In genomic region chr2:73987109-73987947, GRCh38 we compare ENCODE assay signal across 8 cellular contexts. TPM values are rescaled to one million over a fixed set of nuclear protein-coding genes. Genes with fewer than 3 reads are reported as not detected.
DNase-seq lines count a peak whose midpoint lies in the region; ATAC-seq and TF ChIP-seq lines count a peak whose summit lies in the region.

No MANE protein-coding gene starts in this region.

- DNase-seq in T-cell (peak in 13 of 34 experiments; percentile 28 to 52 (median 40)), dermis blood vessel endothelial cell (peak; percentile 71), NCI-H1105 treated with DMSO at 0.1 percent for 48 hours (lab: John Stamatoyannopoulos, UW) (no peak), DMS53 (lab: John Stamatoyannopoulos, UW) (no peak)

- peaks cover 29% of the 10 kb centered on the region for H3K36me3 Mint-ChIP-seq in T-cell

- H3K4me3 Mint-ChIP-seq in T-cell = peak overlapping the region; percentile 83 to 88 (median 84)

- H3K9me3 Mint-ChIP-seq in T-cell = peaks cover 3 to 4% (median 3%) of the 10 kb centered on the region in 3 donors

- no peak overlapping the region for H3K4me3 ChIP-seq in HEK293 (ENCODE audit: low read depth, low read length)
- peak overlapping the region; percentile 38 to 77 for H3K4me3 ChIP-seq in mucosa of rectum (ENCODE audit: low read length in 2 of 2)

- POLR2A ChIA-PET in HEK293 (lab: Yijun Ruan, JAX) (interaction anchor here (0.6 to 2.5 kb wide), 4 partner anchors 10 to 366 kb away, joined by 3 to 10 read pairs (median 6); no protein-coding TSS in a partner anchor), T-cell (lab: Charles Lee) (interaction anchor here (0.5 to 0.7 kb wide), 4 partner anchors 54 to 192 kb away, joined by 3 to 5 read pairs (median 3); no protein-coding TSS in a partner anchor)

- H3K9me3 ChIP-seq in HEK293 (ENCODE audit: control insufficient read depth, insufficient read depth, low read depth, low read length) = no peaks in the 10 kb centered on the region
- H3K9me3 ChIP-seq in mucosa of rectum (ENCODE audit: control insufficient read depth in 2 of 2, low read length in 2 of 2) = no peaks in the 10 kb centered on the region

- peaks cover 4 to 39% of the 10 kb centered on the region in 2 experiments; a peak in 2 of 3 replicates for H3K36me3 ChIP-seq in HEK293 (ENCODE audit: control insufficient read depth in 2 of 2, insufficient read depth in 1 of 2, low read length in 2 of 2)
- H3K36me3 ChIP-seq in mucosa of rectum (ENCODE audit: control insufficient read depth in 2 of 2, insufficient read depth in 2 of 2, low read length in 2 of 2) = peaks cover 5 to 19% of the 10 kb centered on the region in 2 donors

- H3K27ac ChIP-seq in HEK293 (ENCODE audit: extremely low read depth, low read depth, low read length) (no peak overlapping the region), mucosa of rectum (ENCODE audit: low read depth in 2 of 2, low read length in 2 of 2) (no peak overlapping the region)

- peaks cover 70 to 74% (median 74%) of the 10 kb centered on the region in 3 donors for H3K4me1 Mint-ChIP-seq in T-cell

- peak; percentile 14 to 39 (median 22) for ATAC-seq in T-cell (replicated peaks in 1 of 4)
- ATAC-seq in GM18907 (IDR thresholded peaks at IDR 0.05; ENCODE audit: unreplicated experiment) = no peak
- no peak for ATAC-seq in GM21576 (IDR thresholded peaks at IDR 0.05; ENCODE audit: unreplicated experiment)

- H3K4me1 ChIP-seq in HEK293 (ENCODE audit: control insufficient read depth, insufficient read depth, low read length) (peaks cover 7% of the 10 kb centered on the region; the same call in 1 of the 2 replicates), mucosa of rectum (ENCODE audit: control insufficient read depth in 2 of 2, insufficient read depth in 2 of 2, low read length in 2 of 2) (peaks cover 36 to 40% of the 10 kb centered on the region in 2 donors)

- peak overlapping the region; percentile 42 to 57 for H3K9ac ChIP-seq in mucosa of rectum (ENCODE audit: low read depth in 1 of 2, low read length in 2 of 2)

- H3K27me3 Mint-ChIP-seq in T-cell = no peaks in the 10 kb centered on the region

- H3K27me3 ChIP-seq in mucosa of rectum (ENCODE audit: control insufficient read depth in 2 of 2, insufficient read depth in 2 of 2, low read length in 2 of 2) = no peaks in the 10 kb centered on the region

- TF ChIP-seq CTCF in HEK293 (tag by site-specific recombination; IDR thresholded peaks at IDR 0.05) = no peak

- CTCF ChIA-PET in HEK293 (lab: Yijun Ruan, JAX) = interaction anchor here (0.5 to 0.6 kb wide), 2 partner anchors 9 to 40 kb away, joined by 3 read pairs; no protein-coding TSS in a partner anchor
- CTCF ChIA-PET in T-cell (lab: Charles Lee) = interaction anchor here (0.6 to 1.8 kb wide), 14 partner anchors 11 to 161 kb away, joined by 3 to 9 read pairs (median 4); no protein-coding TSS in a partner anchor

- H3K27ac Mint-ChIP-seq in T-cell = peak overlapping the region; percentile 72 to 92

TF ChIP-seq in HEK293, 187 proteins besides CTCF, POLR2A, EP300 and RAD21:
- peak; percentile 87 for TF ChIP-seq ZNF449 (tag by site-specific recombination; IDR thresholded peaks at IDR 0.05)
- TF ChIP-seq ZNF548 (tag by site-specific recombination; IDR thresholded peaks at IDR 0.05) = no peak
- no peak for TF ChIP-seq ZBTB10 (tag by site-specific recombination; IDR thresholded peaks at IDR 0.05)
- no peak for TF ChIP-seq MYNN (tag by site-specific recombination; IDR thresholded peaks at IDR 0.05; ENCODE audit: borderline replicate concordance)
- no peak for TF ChIP-seq ZNF707 (tag by site-specific recombination; IDR thresholded peaks at IDR 0.05)
- no peak for TF ChIP-seq ZNF239 (tag by site-specific recombination; IDR thresholded peaks at IDR 0.05)
- no peak for TF ChIP-seq MZF1 (tag by site-specific recombination; IDR thresholded peaks at IDR 0.05; ENCODE audit: borderline replicate concordance)
- no peak for TF ChIP-seq ZNF19 (tag by site-specific recombination; IDR thresholded peaks at IDR 0.05; ENCODE audit: low read depth)
- no peak for TF ChIP-seq ZNF121 (tag by site-specific recombination; IDR thresholded peaks at IDR 0.05)
- peak; percentile 92 for TF ChIP-seq REST (tag by site-specific recombination; IDR thresholded peaks at IDR 0.05)
- TF ChIP-seq ZNF768 (tag by site-specific recombination; IDR thresholded peaks at IDR 0.05) = no peak
- no peak for TF ChIP-seq ZNF792 (tag by site-specific recombination; IDR thresholded peaks at IDR 0.05)
- no peak for TF ChIP-seq ZNF223 (tag by site-specific recombination; IDR thresholded peaks at IDR 0.05)

RNA-seq across cellular contexts. Expression of gene TET3, which starts 2.6 kb away (rescaled TPM):
- total RNA-seq in T-cell (10 to 100 TPM; 22.5 to 32.2 (median 26.8) TPM), dermis blood vessel endothelial cell (7.0 and 8.7 TPM in 2 replicates)

Comparison
In these comparisons a context has a peak if more than half of its experiments do, and no peak if none do; other contexts are left out.
1. ATAC-seq: peak in T-cell (4 of 4); none in GM18907 (single experiment) and GM21576 (single experiment).